Comparison of ENCODE assay signal across 1 cellular context in the genomic region with DNA sequence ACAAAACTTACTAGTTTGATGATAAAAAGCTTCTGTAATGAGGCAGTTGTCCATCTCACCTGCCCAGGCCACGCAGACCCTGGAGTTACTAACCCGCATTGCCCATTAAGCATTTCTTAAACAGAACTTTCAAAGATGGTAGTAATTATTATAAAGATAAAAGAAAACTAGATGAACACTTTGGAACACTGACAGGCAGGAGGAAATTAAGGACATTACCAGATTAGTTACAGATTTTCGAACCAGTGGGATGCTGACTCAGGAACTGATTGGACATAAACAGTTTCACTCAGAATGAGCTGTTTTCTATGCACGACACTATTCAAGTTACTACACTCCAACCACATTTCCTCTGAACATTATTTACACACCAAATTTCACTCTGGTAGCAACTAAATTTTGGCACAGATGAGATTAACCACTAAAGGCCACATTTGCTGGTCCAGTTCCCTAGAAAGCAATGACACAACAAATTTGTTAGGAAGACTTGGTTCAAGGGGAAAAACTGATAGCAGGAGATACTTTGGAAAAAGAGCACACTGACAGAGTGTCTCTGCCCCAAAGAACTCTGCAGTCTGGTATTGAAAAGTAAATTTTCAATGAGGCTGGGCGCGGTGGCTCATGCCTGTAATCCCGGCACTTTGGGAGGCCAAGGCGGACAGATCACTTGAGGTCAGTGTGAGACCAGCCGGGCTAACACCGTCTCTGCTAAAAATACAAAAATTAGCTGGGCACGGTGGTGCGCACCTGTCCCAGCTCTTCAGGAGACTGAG.
TF ChIP-seq lines count a peak whose summit lies in the region.

No MANE protein-coding gene starts in this region.

TF ChIP-seq in GM12878, 131 proteins besides CTCF, POLR2A, EP300 and RAD21:
- peak; percentile 67; the same call in 1 of the 2 replicates for TF ChIP-seq CBFB (IDR thresholded peaks at IDR 0.05; ENCODE audit: low read depth)
- TF ChIP-seq SMAD5 (IDR thresholded peaks at IDR 0.05; ENCODE audit: low read depth), result peak; percentile 64; the same call in 1 of the 2 replicates
- peak; percentile 26; the same call in 1 of the 2 replicates for TF ChIP-seq MTA3 (IDR thresholded peaks at IDR 0.05; ENCODE audit: borderline replicate concordance, low read length)
- TF ChIP-seq HSF1 (IDR thresholded peaks at IDR 0.05; ENCODE audit: low read depth, low read length), result no peak
- TF ChIP-seq BRCA1 (IDR thresholded peaks at IDR 0.05; ENCODE audit: low read depth, low read length), result no peak
- TF ChIP-seq, protein P1, sequence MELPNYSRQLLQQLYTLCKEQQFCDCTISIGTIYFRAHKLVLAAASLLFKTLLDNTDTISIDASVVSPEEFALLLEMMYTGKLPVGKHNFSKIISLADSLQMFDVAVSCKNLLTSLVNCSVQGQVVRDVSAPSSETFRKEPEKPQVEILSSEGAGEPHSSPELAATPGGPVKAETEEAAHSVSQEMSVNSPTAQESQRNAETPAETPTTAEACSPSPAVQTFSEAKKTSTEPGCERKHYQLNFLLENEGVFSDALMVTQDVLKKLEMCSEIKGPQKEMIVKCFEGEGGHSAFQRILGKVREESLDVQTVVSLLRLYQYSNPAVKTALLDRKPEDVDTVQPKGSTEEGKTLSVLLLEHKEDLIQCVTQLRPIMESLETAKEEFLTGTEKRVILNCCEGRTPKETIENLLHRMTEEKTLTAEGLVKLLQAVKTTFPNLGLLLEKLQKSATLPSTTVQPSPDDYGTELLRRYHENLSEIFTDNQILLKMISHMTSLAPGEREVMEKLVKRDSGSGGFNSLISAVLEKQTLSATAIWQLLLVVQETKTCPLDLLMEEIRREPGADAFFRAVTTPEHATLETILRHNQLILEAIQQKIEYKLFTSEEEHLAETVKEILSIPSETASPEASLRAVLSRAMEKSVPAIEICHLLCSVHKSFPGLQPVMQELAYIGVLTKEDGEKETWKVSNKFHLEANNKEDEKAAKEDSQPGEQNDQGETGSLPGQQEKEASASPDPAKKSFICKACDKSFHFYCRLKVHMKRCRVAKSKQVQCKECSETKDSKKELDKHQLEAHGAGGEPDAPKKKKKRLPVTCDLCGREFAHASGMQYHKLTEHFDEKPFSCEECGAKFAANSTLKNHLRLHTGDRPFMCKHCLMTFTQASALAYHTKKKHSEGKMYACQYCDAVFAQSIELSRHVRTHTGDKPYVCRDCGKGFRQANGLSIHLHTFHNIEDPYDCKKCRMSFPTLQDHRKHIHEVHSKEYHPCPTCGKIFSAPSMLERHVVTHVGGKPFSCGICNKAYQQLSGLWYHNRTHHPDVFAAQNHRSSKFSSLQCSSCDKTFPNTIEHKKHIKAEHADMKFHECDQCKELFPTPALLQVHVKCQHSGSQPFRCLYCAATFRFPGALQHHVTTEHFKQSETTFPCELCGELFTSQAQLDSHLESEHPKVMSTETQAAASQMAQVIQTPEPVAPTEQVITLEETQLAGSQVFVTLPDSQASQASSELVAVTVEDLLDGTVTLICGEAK (IDR thresholded peaks at IDR 0.05; ENCODE audit: borderline replicate concordance), result no peak
- TF ChIP-seq CEBPB (IDR thresholded peaks at IDR 0.05; ENCODE audit: borderline replicate concordance in 1 of 2, low read depth in 2 of 2, low read length in 2 of 2), result 0 out of 4 replicates have a peak, but pooled peaks of 1 of the 2 experiments have one; percentile 30
- TF ChIP-seq TCF12 (IDR thresholded peaks at IDR 0.05; ENCODE audit: low read depth, low read length), result no peak
- TF ChIP-seq PML (IDR thresholded peaks at IDR 0.05; ENCODE audit: low read length), result peak; percentile 56
- TF ChIP-seq CHD1 (IDR thresholded peaks at IDR 0.05; ENCODE audit: low read depth, low read length), result no peak
- TF ChIP-seq STAT1 (conservative IDR thresholded peaks at IDR 0.05), result no peak
- TF ChIP-seq FOXM1 (IDR thresholded peaks at IDR 0.05; ENCODE audit: low read depth, low read length), result peak; percentile 26; the same call in 1 of the 2 replicates
- no peak for TF ChIP-seq ZNF592 (IDR thresholded peaks at IDR 0.05)
- TF ChIP-seq SMAD1 (IDR thresholded peaks at IDR 0.05; ENCODE audit: low read depth, partially characterized antibody), result no peak
- TF ChIP-seq CUX1 (IDR thresholded peaks at IDR 0.05; ENCODE audit: insufficient replicate concordance, low read depth, low read length), result no peak
- TF ChIP-seq RB1 (IDR thresholded peaks at IDR 0.05; ENCODE audit: borderline replicate concordance), result no peak
- no peak for TF ChIP-seq ZNF217 (IDR thresholded peaks at IDR 0.05)
- TF ChIP-seq NBN (IDR thresholded peaks at IDR 0.05), result no peak
- no peak for TF ChIP-seq ZNF207 (IDR thresholded peaks at IDR 0.05; ENCODE audit: borderline replicate concordance)
- TF ChIP-seq, protein P2, sequence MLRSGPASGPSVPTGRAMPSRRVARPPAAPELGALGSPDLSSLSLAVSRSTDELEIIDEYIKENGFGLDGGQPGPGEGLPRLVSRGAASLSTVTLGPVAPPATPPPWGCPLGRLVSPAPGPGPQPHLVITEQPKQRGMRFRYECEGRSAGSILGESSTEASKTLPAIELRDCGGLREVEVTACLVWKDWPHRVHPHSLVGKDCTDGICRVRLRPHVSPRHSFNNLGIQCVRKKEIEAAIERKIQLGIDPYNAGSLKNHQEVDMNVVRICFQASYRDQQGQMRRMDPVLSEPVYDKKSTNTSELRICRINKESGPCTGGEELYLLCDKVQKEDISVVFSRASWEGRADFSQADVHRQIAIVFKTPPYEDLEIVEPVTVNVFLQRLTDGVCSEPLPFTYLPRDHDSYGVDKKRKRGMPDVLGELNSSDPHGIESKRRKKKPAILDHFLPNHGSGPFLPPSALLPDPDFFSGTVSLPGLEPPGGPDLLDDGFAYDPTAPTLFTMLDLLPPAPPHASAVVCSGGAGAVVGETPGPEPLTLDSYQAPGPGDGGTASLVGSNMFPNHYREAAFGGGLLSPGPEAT (IDR thresholded peaks at IDR 0.05; ENCODE audit: low read depth), result no peak
